2 cellular contexts compared by ENCODE assay signal in genomic region chr22:27270818-27271510, GRCh38.
A peak's percentile ranks its signal among the peaks of the same experiment; 100 is the strongest.
TF ChIP-seq lines count a peak whose summit lies in the region.

No MANE protein-coding gene starts in this region.

TF ChIP-seq in neural cell, 6 proteins besides CTCF, POLR2A, EP300 and RAD21 (continued from another document):
- TF ChIP-seq REST (IDR thresholded peaks at IDR 0.05; ENCODE audit: borderline replicate concordance): no peak
- TF ChIP-seq MXI1 (conservative IDR thresholded peaks at IDR 0.05; ENCODE audit: poor library complexity, severe bottlenecking): no peak
- no peak for TF ChIP-seq TAF1 (IDR thresholded peaks at IDR 0.05; ENCODE audit: low read depth)
- peak; percentile 27 for TF ChIP-seq SMC3 (conservative IDR thresholded peaks at IDR 0.05; ENCODE audit: poor library complexity)
- TF ChIP-seq EZH2 (IDR thresholded peaks at IDR 0.05; ENCODE audit: borderline replicate concordance, insufficient read depth, low read length, poor library complexity, severe bottlenecking): no peak
TF ChIP-seq in neural cell: peak in this region for 2.

TF ChIP-seq in GM23338, 12 proteins besides CTCF, POLR2A, EP300 and RAD21:
- TF ChIP-seq ZNF462 (CRISPR knock-in tag; IDR thresholded peaks at IDR 0.05) (no peak), ZNF331 (CRISPR knock-in tag; IDR thresholded peaks at IDR 0.05; ENCODE audit: low read depth) (no peak), NANOG (IDR thresholded peaks at IDR 0.05; ENCODE audit: borderline replicate concordance) (no peak), REST (IDR thresholded peaks at IDR 0.05; ENCODE audit: unreplicated experiment) (no peak), CREB1 (CRISPR knock-in tag; IDR thresholded peaks at IDR 0.05; ENCODE audit: low read depth) (no peak), POLR2AphosphoS5 (IDR thresholded peaks at IDR 0.05; ENCODE audit: low read depth) (no peak), STAT1 (IDR thresholded peaks at IDR 0.05; ENCODE audit: unreplicated experiment) (no peak), EZH2 (IDR thresholded peaks at IDR 0.05; ENCODE audit: low read depth, unreplicated experiment) (no peak), EZH2phosphoT487 (IDR thresholded peaks at IDR 0.05; ENCODE audit: unreplicated experiment) (no peak), ETS1 (IDR thresholded peaks at IDR 0.05) (no peak), JUNB (IDR thresholded peaks at IDR 0.05; ENCODE audit: unreplicated experiment) (no peak), ZNF114 (CRISPR knock-in tag; IDR thresholded peaks at IDR 0.05) (no peak)
